Comparison of ENCODE assay signal across 9 cellular contexts in the genomic region with DNA sequence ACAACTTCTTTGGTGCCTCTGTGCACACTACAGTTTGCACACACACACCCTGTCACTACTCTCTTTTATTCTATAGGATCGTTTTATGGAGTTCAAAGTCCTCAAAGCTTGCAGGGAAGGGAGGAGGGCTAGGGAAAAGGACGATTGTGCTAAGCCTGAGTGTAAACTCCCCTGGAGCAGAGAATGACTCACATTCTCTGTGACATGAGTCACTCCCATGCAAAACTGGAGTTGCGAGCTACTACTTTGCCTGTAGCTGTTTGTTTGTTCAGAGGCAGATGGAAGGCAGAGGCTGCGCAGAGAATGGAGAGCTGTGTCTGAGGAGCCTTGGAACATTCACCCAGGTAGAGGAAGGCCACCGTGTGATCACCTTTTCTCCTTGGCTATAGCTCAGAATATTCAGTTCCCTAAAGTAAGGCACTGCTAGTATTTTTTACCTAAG.
DNase-seq lines count a peak whose midpoint lies in the region; ATAC-seq and TF ChIP-seq lines count a peak whose summit lies in the region.
"Had no signal": no experiment of that assay in that cellular context is flagged by ENCODE, and none has a peak within 500 bp of the region (broad histone marks: within the 10 kb centered on the region; RNA-seq: fewer than 3 reads in every experiment).

No MANE protein-coding gene starts in this region.

- no peaks in the 10 kb centered on the region for H3K36me3 ChIP-seq in mammary epithelial cell (ENCODE audit: insufficient read depth, low read length)
- H3K36me3 ChIP-seq in thyroid gland: no peaks in the 10 kb centered on the region

- no peak for TF ChIP-seq CTCF in mammary epithelial cell (conservative IDR thresholded peaks at IDR 0.05 in 1 of 2, IDR thresholded peaks at IDR 0.05 in 1 of 2; ENCODE audit: extremely low read depth in 1 of 2, insufficient read depth in 1 of 2, low read depth in 1 of 2, low read length in 2 of 2)
- no peak for TF ChIP-seq CTCF in thyroid gland (IDR thresholded peaks at IDR 0.05)

- intact Hi-C loops in mammary epithelial cell (cut with micrococcal nuclease) (no loop called here), thyroid gland (cut with DNase I) (no loop called here)

- CTCF ChIA-PET in mammary epithelial cell (lab: Charles Lee; ENCODE audit: low non-redundant PET): interaction anchor here (0.7 kb wide), 2 partner anchors 32 to 42 kb away, joined by 4 read pairs; no protein-coding TSS in a partner anchor

- no peaks in the 10 kb centered on the region for H3K79me2 ChIP-seq in mammary epithelial cell (ENCODE audit: insufficient read depth, low read length)

- no peak overlapping the region for H3K4me3 ChIP-seq in mammary epithelial cell (replicated peaks in 1 of 3; ENCODE audit: insufficient read depth in 1 of 3, low read depth in 2 of 3, low read length in 3 of 3)
- no peak overlapping the region for H3K4me3 ChIP-seq in thyroid gland (replicated peaks in 1 of 3)

- DNase-seq in AG20443 (ENCODE audit: low spot score): peak; percentile 89
- DNase-seq in NCI-H345 (lab: John Stamatoyannopoulos, UW): peak; percentile 79
- peak; percentile 91 for DNase-seq in mammary epithelial cell
- peak; percentile 88 for DNase-seq in kidney tubule cell (ENCODE audit: low spot score)
- DNase-seq in thyroid gland: peak; percentile 47 to 57
- no peak for DNase-seq in NK-92 treated with Interleukin-12 subunit alpha and Interleukin-12 subunit beta, amount 100 ng/mL, for 24 hours (lab: John Stamatoyannopoulos, UW)
- DNase-seq: naive B cell had no signal

- in situ Hi-C loops in mammary epithelial cell (cut with MboI; ENCODE audit: low sequenced_read_pairs in 2 of 2): no loop called here

- H3K27me3 ChIP-seq in mammary epithelial cell (ENCODE audit: insufficient read depth, low read length) (no peaks in the 10 kb centered on the region), thyroid gland (no peaks in the 10 kb centered on the region)

- peaks cover 11% of the 10 kb centered on the region for H3K4me1 ChIP-seq in mammary epithelial cell (ENCODE audit: insufficient read depth, low read length)
- peaks cover 0 to 5% of the 10 kb centered on the region in 2 donors for H3K4me1 ChIP-seq in thyroid gland

- TF ChIP-seq POLR2A in thyroid gland (IDR thresholded peaks at IDR 0.05): no peak

- H3K9me3 ChIP-seq in mammary epithelial cell (replicated peaks; ENCODE audit: insufficient read depth, low read length): no peaks in the 10 kb centered on the region
- H3K9me3 ChIP-seq in thyroid gland: no peaks in the 10 kb centered on the region

- no peak overlapping the region for H3K9ac ChIP-seq in mammary epithelial cell (ENCODE audit: insufficient read depth, low read length)

- no peak overlapping the region for H3K27ac ChIP-seq in mammary epithelial cell (ENCODE audit: insufficient read depth, low read depth, low read length)
- H3K27ac ChIP-seq in thyroid gland: no peak overlapping the region

- peak overlapping the region; percentile 62 for H3K4me2 ChIP-seq in mammary epithelial cell (ENCODE audit: insufficient read depth, low read depth, low read length)

- BruUV-seq in mammary epithelial cell (replicated peaks; lab: Mats Ljungman, UMichigan): no TSS peak

- ATAC-seq in GM18873 (IDR thresholded peaks at IDR 0.05; ENCODE audit: low FRiP score, unreplicated experiment) (peak; percentile 99), HG03045 (IDR thresholded peaks at IDR 0.05; ENCODE audit: unreplicated experiment) (peak; percentile 96)

- dilution Hi-C loops in mammary epithelial cell (cut with HindIII; ENCODE audit: low sequenced_read_pairs): no loop called here

- no peak overlapping the region for H2AFZ ChIP-seq in mammary epithelial cell (ENCODE audit: low read depth, low read length)

- no peaks in the 10 kb centered on the region for H4K20me1 ChIP-seq in mammary epithelial cell (ENCODE audit: insufficient read depth, low read length)

- 0% methylated on average over 5 of the region's 5 CpGs for WGBS in mammary epithelial cell (ENCODE audit: low coverage, missing lambda C conversion rate)
- 8 to 10% methylated on average over 5 of the region's 5 CpGs for WGBS in thyroid gland, 2 donors
